In the genomic region with DNA sequence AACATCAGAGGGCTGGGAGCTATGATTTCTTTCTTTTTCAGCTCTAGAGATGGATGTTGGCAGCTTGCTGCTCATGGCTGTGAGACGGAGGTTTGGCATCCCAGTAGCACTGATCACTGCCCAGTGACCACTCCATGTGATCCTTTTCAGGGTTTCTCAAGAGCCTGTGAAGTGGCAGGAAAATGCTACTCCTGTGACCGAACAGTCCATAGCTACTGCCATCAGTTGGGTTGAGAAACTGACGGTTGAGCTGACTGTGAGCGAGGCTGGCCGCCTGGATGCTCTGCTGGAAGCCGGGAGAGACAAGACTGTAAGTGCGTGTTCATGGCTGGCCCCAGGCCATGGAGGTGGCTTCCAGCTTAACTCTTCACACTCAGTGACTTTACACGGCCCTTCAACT, we compare ENCODE assay signal across 22 cellular contexts. TPM values are rescaled to one million over a fixed set of nuclear protein-coding genes. Genes with fewer than 3 reads are reported as not detected.
A peak's percentile ranks its signal among the peaks of the same experiment; 100 is the strongest.
DNase-seq lines count a peak whose midpoint lies in the region; ATAC-seq and TF ChIP-seq lines count a peak whose summit lies in the region.
"Had no signal": no experiment of that assay in that cellular context is flagged by ENCODE, and none has a peak within 500 bp of the region (broad histone marks: within the 10 kb centered on the region; RNA-seq: fewer than 3 reads in every experiment).

No MANE protein-coding gene starts in this region.

- H3K9me3 ChIP-seq in left lung (no peaks in the 10 kb centered on the region), thyroid gland (no peaks in the 10 kb centered on the region)
- H3K9me3 ChIP-seq: BE2C, MG63 had no signal

- H3K27ac ChIP-seq in left lung (no peak overlapping the region), thyroid gland (no peak overlapping the region)
- H3K27ac ChIP-seq: GM23248 had no signal

- no peak for TF ChIP-seq POLR2A in thyroid gland (IDR thresholded peaks at IDR 0.05)

- intact Hi-C loops in left lung (cut with DNase I) (no loop called here), thyroid gland (cut with DNase I) (no loop called here)

- peak; percentile 76 for ATAC-seq in left lung
- ATAC-seq: K562 had no signal

- H3K36me3 ChIP-seq in left lung (no peaks in the 10 kb centered on the region), thyroid gland (no peaks in the 10 kb centered on the region)
- H3K36me3 ChIP-seq: BE2C, MG63 had no signal

- H3K27me3 ChIP-seq in left lung (peaks cover 0 to 18% of the 10 kb centered on the region in 2 donors), thyroid gland (no peaks in the 10 kb centered on the region)
- H3K27me3 ChIP-seq: MG63 had no signal

- peak; percentile 7 for DNase-seq in NCI-H510A treated with DMSO at 0.1 percent for 48 hours (lab: John Stamatoyannopoulos, UW)
- no peak for DNase-seq in NCI-H510A (lab: John Stamatoyannopoulos, UW)
- DNase-seq in DMS79 (lab: John Stamatoyannopoulos, UW): peak; percentile 37
- DNase-seq in left lung: no peak
- DNase-seq in thyroid gland: peak; percentile 62 to 64
- DNase-seq in stimulated activated CD4-positive, alpha-beta T cell treated with anti-CD3 and anti-CD28 coated beads, Interleukin-2, amount 100 ng/mL, for 48 hours: no peak
- no peak for DNase-seq in NCI-H226
- DNase-seq: BE2C, DND-41, GM23248, H9, MG63, NCI-H1048, NCI-H1417 treated with DMSO at 0.1 percent for 48 hours, NCI-H187 treated with DMSO at 0.1 percent for 48 hours, NCI-H2227 treated with DMSO at 0.1 percent for 48 hours, NCI-H526, SHP77, SW 1271 had no signal

- no peak for TF ChIP-seq CTCF in left lung (IDR thresholded peaks at IDR 0.05)
- no peak for TF ChIP-seq CTCF in thyroid gland (IDR thresholded peaks at IDR 0.05)

- H3K4me3 ChIP-seq in left lung: no peak overlapping the region
- H3K4me3 ChIP-seq in thyroid gland (replicated peaks in 1 of 3): no peak overlapping the region
- H3K4me3 ChIP-seq: GM23248, K562, MG63 had no signal

- 25 to 30% methylated on average over 8 of the region's 8 CpGs for WGBS in thyroid gland, 2 donors

- H3K4me1 ChIP-seq in left lung: no peaks in the 10 kb centered on the region
- no peaks in the 10 kb centered on the region for H3K4me1 ChIP-seq in thyroid gland
- H3K4me1 ChIP-seq: BE2C had no signal

RNA-seq across cellular contexts. Expression of gene VWA3B, which starts 34.2 kb away (rescaled TPM):
- 1 to 10 TPM in 1 of 2 donors, not detected in 1; 3.5 TPM for total RNA-seq in left lung
- total RNA-seq in thyroid gland: under 1 TPM in 1 of 4 donors, not detected in 3; 0.81 TPM
- total RNA-seq: A172, GM23248, H9, K562, LHCN-M2 had no signal

Comparison
In these comparisons a context has a peak if more than half of its experiments do, and no peak if none do; other contexts are left out.
1. DNase-seq: peak in NCI-H510A treated with DMSO at 0.1 percent for 48 hours (single experiment), DMS79 (single experiment) and thyroid gland (2 of 2); none in NCI-H510A (single experiment), left lung (0 of 2), stimulated activated CD4-positive, alpha-beta T cell treated with anti-CD3 and anti-CD28 coated beads, Interleukin-2, amount 100 ng/mL, for 48 hours (0 of 2) and NCI-H226 (single experiment).